1 cellular context compared by ENCODE assay signal in the genomic region with DNA sequence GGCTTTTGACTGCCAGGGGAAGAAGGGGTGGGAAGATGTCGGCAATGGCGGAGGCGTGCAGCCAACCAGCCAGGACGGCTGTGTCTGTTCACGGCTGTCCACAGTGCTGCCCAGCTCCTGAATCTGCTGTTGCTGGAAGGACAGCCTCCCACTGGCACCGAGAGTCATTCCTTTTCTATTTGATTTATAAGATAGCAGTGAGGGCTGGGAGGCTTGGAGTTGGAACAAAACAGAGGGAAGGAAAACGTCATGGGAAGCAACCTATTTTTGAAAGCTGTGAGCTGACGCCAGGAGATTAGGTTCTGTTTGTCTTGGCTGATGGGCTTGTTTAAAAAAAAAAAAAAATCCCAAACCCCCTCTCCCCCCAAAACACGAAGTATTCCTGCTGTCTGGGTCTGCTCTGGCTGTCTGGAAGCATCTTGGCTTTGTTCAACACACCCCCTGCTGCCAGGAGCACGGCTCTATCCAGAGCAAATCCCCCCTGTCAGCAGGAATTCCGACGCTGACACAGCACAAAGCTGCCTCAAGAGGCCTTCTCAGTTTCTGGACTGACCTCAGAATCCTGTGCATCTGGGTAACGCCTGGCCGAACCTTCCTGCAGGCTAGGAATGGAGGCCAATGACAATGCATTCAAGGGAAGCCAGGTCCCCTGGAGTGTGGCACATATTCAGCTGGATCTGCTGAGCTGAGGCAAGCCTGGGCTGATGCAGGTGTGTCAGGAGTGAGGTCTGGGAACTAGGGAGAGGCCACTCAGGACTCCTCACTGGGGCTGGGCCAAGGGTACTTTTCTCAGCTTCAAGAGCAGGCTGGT.
TF ChIP-seq lines count a peak whose summit lies in the region.

No MANE protein-coding gene starts in this region.

TF ChIP-seq in HEK293, 187 proteins besides CTCF, POLR2A, EP300 and RAD21 (continued from another document and continues in another):
- TF ChIP-seq, protein P1, sequence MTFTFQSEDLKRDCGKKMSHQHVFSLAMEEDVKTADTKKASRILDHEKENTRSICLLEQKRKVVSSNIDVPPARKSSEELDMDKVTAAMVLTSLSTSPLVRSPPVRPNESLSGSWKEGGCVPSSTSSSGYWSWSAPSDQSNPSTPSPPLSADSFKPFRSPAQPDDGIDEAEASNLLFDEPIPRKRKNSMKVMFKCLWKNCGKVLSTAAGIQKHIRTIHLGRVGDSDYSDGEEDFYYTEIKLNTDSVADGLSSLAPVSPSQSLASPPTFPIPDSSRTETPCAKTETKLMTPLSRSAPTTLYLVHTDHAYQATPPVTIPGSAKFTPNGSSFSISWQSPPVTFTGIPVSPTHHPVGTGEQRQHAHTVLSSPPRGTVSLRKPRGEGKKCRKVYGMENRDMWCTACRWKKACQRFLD (tag by site-specific recombination; IDR thresholded peaks at IDR 0.05) = no peak
- TF ChIP-seq GLIS1 (tag by site-specific recombination; IDR thresholded peaks at IDR 0.05) (peak; percentile 98), ZNF747 (tag by site-specific recombination; IDR thresholded peaks at IDR 0.05) (no peak), ZNF837 (tag by site-specific recombination; IDR thresholded peaks at IDR 0.05) (no peak), ZNF292 (tag by site-specific recombination; IDR thresholded peaks at IDR 0.05; ENCODE audit: borderline replicate concordance, low read depth) (no peak), ZNF777 (tag by site-specific recombination; IDR thresholded peaks at IDR 0.05; ENCODE audit: borderline replicate concordance) (no peak), ZNF223 (tag by site-specific recombination; IDR thresholded peaks at IDR 0.05) (no peak), ZSCAN23 (tag by site-specific recombination; IDR thresholded peaks at IDR 0.05) (no peak), KLF7 (tag by site-specific recombination; IDR thresholded peaks at IDR 0.05; ENCODE audit: borderline replicate concordance) (no peak), GLI2 (tag by site-specific recombination; IDR thresholded peaks at IDR 0.05; ENCODE audit: borderline replicate concordance, low read depth) (no peak), ZNF571 (tag by site-specific recombination; IDR thresholded peaks at IDR 0.05) (no peak), ZIC2 (tag by site-specific recombination; IDR thresholded peaks at IDR 0.05) (peak; percentile 96), ZNF350 (tag by site-specific recombination; IDR thresholded peaks at IDR 0.05) (no peak), ZFP69B (tag by site-specific recombination; IDR thresholded peaks at IDR 0.05) (peak; percentile 49; the same call in 1 of the 2 replicates), ZNF37A (tag by site-specific recombination; IDR thresholded peaks at IDR 0.05) (no peak), ZBTB20 (tag by site-specific recombination; IDR thresholded peaks at IDR 0.05) (no peak), MYNN (tag by site-specific recombination; IDR thresholded peaks at IDR 0.05; ENCODE audit: borderline replicate concordance) (no peak), SCRT2 (tag by site-specific recombination; IDR thresholded peaks at IDR 0.05) (no peak), ZNF548 (tag by site-specific recombination; IDR thresholded peaks at IDR 0.05) (no peak), ZNF76 (tag by site-specific recombination; IDR thresholded peaks at IDR 0.05; ENCODE audit: borderline replicate concordance, low read depth) (no peak), GFI1B (tag by site-specific recombination; IDR thresholded peaks at IDR 0.05) (no peak), ZNF366 (tag by site-specific recombination; conservative IDR thresholded peaks at IDR 0.05) (no peak), ZNF629 (tag by site-specific recombination; IDR thresholded peaks at IDR 0.05) (peak; percentile 85), ZNF514 (tag by site-specific recombination; IDR thresholded peaks at IDR 0.05) (no peak), ZBTB17 (tag by site-specific recombination; IDR thresholded peaks at IDR 0.05) (peak; percentile 83), ZNF558 (tag by site-specific recombination; IDR thresholded peaks at IDR 0.05) (no peak), ZBTB21 (tag by site-specific recombination; IDR thresholded peaks at IDR 0.05) (peak; percentile 73), GLIS2 (tag by site-specific recombination; IDR thresholded peaks at IDR 0.05) (peak; percentile 34; the same call in 1 of the 2 replicates), ZFHX2 (tag by site-specific recombination; conservative IDR thresholded peaks at IDR 0.05) (peak; percentile 37), ZNF596 (tag by site-specific recombination; IDR thresholded peaks at IDR 0.05) (no peak), KLF10 (tag by site-specific recombination; IDR thresholded peaks at IDR 0.05) (0 out of 2 replicates have a peak, but pooled peaks have one; percentile 35), TCF7L2 (IDR thresholded peaks at IDR 0.05; ENCODE audit: borderline replicate concordance, low read depth, low read length) (no peak), ZNF626 (tag by site-specific recombination; IDR thresholded peaks at IDR 0.05) (no peak), ZNF302 (tag by site-specific recombination; IDR thresholded peaks at IDR 0.05; ENCODE audit: low read depth) (no peak), ZNF391 (tag by site-specific recombination; IDR thresholded peaks at IDR 0.05; ENCODE audit: borderline replicate concordance, low read depth) (peak; percentile 71; the same call in 1 of the 2 replicates), ZNF670 (tag by site-specific recombination; IDR thresholded peaks at IDR 0.05; ENCODE audit: low read depth) (no peak)
- TF ChIP-seq, protein P2, sequence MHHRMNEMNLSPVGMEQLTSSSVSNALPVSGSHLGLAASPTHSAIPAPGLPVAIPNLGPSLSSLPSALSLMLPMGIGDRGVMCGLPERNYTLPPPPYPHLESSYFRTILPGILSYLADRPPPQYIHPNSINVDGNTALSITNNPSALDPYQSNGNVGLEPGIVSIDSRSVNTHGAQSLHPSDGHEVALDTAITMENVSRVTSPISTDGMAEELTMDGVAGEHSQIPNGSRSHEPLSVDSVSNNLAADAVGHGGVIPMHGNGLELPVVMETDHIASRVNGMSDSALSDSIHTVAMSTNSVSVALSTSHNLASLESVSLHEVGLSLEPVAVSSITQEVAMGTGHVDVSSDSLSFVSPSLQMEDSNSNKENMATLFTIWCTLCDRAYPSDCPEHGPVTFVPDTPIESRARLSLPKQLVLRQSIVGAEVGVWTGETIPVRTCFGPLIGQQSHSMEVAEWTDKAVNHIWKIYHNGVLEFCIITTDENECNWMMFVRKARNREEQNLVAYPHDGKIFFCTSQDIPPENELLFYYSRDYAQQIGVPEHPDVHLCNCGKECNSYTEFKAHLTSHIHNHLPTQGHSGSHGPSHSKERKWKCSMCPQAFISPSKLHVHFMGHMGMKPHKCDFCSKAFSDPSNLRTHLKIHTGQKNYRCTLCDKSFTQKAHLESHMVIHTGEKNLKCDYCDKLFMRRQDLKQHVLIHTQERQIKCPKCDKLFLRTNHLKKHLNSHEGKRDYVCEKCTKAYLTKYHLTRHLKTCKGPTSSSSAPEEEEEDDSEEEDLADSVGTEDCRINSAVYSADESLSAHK (tag by site-specific recombination; IDR thresholded peaks at IDR 0.05) = no peak
- TF ChIP-seq, protein P3, sequence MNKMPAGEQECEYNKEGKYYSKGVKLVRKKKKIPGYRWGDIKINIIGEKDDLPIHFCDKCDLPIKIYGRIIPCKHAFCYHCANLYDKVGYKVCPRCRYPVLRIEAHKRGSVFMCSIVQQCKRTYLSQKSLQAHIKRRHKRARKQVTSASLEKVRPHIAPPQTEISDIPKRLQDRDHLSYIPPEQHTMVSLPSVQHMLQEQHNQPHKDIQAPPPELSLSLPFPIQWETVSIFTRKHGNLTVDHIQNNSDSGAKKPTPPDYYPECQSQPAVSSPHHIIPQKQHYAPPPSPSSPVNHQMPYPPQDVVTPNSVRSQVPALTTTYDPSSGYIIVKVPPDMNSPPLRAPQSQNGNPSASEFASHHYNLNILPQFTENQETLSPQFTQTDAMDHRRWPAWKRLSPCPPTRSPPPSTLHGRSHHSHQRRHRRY (tag by site-specific recombination; IDR thresholded peaks at IDR 0.05) = no peak
- TF ChIP-seq, protein P4, sequence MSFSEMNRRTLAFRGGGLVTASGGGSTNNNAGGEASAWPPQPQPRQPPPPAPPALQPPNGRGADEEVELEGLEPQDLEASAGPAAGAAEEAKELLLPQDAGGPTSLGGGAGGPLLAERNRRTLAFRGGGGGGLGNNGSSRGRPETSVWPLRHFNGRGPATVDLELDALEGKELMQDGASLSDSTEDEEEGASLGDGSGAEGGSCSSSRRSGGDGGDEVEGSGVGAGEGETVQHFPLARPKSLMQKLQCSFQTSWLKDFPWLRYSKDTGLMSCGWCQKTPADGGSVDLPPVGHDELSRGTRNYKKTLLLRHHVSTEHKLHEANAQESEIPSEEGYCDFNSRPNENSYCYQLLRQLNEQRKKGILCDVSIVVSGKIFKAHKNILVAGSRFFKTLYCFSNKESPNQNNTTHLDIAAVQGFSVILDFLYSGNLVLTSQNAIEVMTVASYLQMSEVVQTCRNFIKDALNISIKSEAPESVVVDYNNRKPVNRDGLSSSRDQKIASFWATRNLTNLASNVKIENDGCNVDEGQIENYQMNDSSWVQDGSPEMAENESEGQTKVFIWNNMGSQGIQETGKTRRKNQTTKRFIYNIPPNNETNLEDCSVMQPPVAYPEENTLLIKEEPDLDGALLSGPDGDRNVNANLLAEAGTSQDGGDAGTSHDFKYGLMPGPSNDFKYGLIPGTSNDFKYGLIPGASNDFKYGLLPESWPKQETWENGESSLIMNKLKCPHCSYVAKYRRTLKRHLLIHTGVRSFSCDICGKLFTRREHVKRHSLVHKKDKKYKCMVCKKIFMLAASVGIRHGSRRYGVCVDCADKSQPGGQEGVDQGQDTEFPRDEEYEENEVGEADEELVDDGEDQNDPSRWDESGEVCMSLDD (tag by site-specific recombination; IDR thresholded peaks at IDR 0.05) = no peak
- TF ChIP-seq, protein P5, sequence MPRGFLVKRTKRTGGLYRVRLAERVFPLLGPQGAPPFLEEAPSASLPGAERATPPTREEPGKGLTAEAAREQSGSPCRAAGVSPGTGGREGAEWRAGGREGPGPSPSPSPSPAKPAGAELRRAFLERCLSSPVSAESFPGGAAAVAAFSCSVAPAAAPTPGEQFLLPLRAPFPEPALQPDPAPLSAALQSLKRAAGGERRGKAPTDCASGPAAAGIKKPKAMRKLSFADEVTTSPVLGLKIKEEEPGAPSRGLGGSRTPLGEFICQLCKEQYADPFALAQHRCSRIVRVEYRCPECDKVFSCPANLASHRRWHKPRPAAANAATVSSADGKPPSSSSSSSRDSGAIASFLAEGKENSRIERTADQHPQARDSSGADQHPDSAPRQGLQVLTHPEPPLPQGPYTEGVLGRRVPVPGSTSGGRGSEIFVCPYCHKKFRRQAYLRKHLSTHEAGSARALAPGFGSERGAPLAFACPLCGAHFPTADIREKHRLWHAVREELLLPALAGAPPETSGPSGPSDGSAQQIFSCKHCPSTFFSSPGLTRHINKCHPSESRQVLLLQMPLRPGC (tag by site-specific recombination; IDR thresholded peaks at IDR 0.05) = peak; percentile 46
- TF ChIP-seq, protein P6, sequence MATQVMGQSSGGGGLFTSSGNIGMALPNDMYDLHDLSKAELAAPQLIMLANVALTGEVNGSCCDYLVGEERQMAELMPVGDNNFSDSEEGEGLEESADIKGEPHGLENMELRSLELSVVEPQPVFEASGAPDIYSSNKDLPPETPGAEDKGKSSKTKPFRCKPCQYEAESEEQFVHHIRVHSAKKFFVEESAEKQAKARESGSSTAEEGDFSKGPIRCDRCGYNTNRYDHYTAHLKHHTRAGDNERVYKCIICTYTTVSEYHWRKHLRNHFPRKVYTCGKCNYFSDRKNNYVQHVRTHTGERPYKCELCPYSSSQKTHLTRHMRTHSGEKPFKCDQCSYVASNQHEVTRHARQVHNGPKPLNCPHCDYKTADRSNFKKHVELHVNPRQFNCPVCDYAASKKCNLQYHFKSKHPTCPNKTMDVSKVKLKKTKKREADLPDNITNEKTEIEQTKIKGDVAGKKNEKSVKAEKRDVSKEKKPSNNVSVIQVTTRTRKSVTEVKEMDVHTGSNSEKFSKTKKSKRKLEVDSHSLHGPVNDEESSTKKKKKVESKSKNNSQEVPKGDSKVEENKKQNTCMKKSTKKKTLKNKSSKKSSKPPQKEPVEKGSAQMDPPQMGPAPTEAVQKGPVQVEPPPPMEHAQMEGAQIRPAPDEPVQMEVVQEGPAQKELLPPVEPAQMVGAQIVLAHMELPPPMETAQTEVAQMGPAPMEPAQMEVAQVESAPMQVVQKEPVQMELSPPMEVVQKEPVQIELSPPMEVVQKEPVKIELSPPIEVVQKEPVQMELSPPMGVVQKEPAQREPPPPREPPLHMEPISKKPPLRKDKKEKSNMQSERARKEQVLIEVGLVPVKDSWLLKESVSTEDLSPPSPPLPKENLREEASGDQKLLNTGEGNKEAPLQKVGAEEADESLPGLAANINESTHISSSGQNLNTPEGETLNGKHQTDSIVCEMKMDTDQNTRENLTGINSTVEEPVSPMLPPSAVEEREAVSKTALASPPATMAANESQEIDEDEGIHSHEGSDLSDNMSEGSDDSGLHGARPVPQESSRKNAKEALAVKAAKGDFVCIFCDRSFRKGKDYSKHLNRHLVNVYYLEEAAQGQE (tag by site-specific recombination; IDR thresholded peaks at IDR 0.05) = peak; percentile 58
- TF ChIP-seq, protein P7, sequence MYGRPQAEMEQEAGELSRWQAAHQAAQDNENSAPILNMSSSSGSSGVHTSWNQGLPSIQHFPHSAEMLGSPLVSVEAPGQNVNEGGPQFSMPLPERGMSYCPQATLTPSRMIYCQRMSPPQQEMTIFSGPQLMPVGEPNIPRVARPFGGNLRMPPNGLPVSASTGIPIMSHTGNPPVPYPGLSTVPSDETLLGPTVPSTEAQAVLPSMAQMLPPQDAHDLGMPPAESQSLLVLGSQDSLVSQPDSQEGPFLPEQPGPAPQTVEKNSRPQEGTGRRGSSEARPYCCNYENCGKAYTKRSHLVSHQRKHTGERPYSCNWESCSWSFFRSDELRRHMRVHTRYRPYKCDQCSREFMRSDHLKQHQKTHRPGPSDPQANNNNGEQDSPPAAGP (tag by site-specific recombination; IDR thresholded peaks at IDR 0.05) = peak; percentile 79
- TF ChIP-seq, protein P8, sequence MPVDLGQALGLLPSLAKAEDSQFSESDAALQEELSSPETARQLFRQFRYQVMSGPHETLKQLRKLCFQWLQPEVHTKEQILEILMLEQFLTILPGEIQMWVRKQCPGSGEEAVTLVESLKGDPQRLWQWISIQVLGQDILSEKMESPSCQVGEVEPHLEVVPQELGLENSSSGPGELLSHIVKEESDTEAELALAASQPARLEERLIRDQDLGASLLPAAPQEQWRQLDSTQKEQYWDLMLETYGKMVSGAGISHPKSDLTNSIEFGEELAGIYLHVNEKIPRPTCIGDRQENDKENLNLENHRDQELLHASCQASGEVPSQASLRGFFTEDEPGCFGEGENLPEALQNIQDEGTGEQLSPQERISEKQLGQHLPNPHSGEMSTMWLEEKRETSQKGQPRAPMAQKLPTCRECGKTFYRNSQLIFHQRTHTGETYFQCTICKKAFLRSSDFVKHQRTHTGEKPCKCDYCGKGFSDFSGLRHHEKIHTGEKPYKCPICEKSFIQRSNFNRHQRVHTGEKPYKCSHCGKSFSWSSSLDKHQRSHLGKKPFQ (tag by site-specific recombination; IDR thresholded peaks at IDR 0.05) = 0 out of 2 replicates have a peak, but pooled peaks have one; percentile 14
- TF ChIP-seq, protein P9, sequence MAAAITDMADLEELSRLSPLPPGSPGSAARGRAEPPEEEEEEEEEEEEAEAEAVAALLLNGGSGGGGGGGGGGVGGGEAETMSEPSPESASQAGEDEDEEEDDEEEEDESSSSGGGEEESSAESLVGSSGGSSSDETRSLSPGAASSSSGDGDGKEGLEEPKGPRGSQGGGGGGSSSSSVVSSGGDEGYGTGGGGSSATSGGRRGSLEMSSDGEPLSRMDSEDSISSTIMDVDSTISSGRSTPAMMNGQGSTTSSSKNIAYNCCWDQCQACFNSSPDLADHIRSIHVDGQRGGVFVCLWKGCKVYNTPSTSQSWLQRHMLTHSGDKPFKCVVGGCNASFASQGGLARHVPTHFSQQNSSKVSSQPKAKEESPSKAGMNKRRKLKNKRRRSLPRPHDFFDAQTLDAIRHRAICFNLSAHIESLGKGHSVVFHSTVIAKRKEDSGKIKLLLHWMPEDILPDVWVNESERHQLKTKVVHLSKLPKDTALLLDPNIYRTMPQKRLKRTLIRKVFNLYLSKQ (tag by site-specific recombination; IDR thresholded peaks at IDR 0.05; ENCODE audit: borderline replicate concordance) = no peak
